ENCODE assay signal across 28 cellular contexts in genomic region chr12:107526555-107527180, GRCh38.
"Had no signal": no experiment of that assay in that cellular context is flagged by ENCODE, and none has a peak within 500 bp of the region (broad histone marks: within the 10 kb centered on the region; RNA-seq: fewer than 3 reads in every experiment).

No MANE protein-coding gene starts in this region.

- DNase-seq: activated CD4-positive, alpha-beta memory T cell treated with anti-CD3 and anti-CD28 coated beads for 36 hours; activated CD4-positive, alpha-beta T cell treated with anti-CD3 and anti-CD28 coated beads, Interleukin-2, amount 10 ng/mL, durations not matched to agents 7 days and 5 days; activated CD4-positive, CD25-positive, alpha-beta regulatory T cell; activated gamma-delta T cell; activated naive CD4-positive, alpha-beta T cell treated with anti-CD3 and anti-CD28 coated beads for 36 hours; activated T-cell treated with anti-CD3 and anti-CD28 coated beads for 4 hours; activated T-cell treated with anti-CD3 and anti-CD28 coated beads, Interleukin-2, amount 50 U/mL, for 48 hours; amygdala; IMR-90; KG1; NCI-H1048; NCI-H1694; NCI-H2029; NCI-H2107; NCI-H345; NCI-H510A treated with DMSO at 0.1 percent for 48 hours; NCI-H774; NK-92 treated with Interleukin-12 subunit alpha and Interleukin-12 subunit beta, amount 100 ng/mL, for 24 hours; OCI-M1; RPMI8226; T-cell; T-helper 2 cell; T1000 had no signal

- H3K4me1 Mint-ChIP-seq: activated CD4-positive, alpha-beta T cell treated with anti-CD3 and anti-CD28 coated beads, Interleukin-2, amount 10 ng/mL, durations not matched to agents 7 days and 5 days; activated T-helper 17 cell treated with anti-CD3 and anti-CD28 coated beads, Interleukin-2, amount 50 U/mL, for 72 hours; brain had no signal

- H3K27ac ChIP-seq: SK-N-MC had no signal

- ATAC-seq: activated T-helper 17 cell treated with anti-CD3 and anti-CD28 coated beads, Interleukin-2, amount 50 U/mL, for 72 hours; Panc1; T-cell had no signal

- H3K27me3 Mint-ChIP-seq: activated CD4-positive, alpha-beta memory T cell treated with anti-CD3 and anti-CD28 coated beads for 36 hours; activated CD4-positive, alpha-beta T cell treated with anti-CD3 and anti-CD28 coated beads, Interleukin-2, amount 10 ng/mL, durations not matched to agents 7 days and 5 days; activated naive CD8-positive, alpha-beta T cell; activated T-helper 17 cell treated with anti-CD3 and anti-CD28 coated beads, Interleukin-2, amount 50 U/mL, for 72 hours; T-cell had no signal

- H3K27ac Mint-ChIP-seq: activated CD4-positive, alpha-beta memory T cell treated with anti-CD3 and anti-CD28 coated beads for 36 hours; activated CD4-positive, alpha-beta T cell treated with anti-CD3 and anti-CD28 coated beads, Interleukin-2, amount 10 ng/mL, durations not matched to agents 7 days and 5 days; activated naive CD4-positive, alpha-beta T cell treated with anti-CD3 and anti-CD28 coated beads for 36 hours; activated T-helper 17 cell treated with anti-CD3 and anti-CD28 coated beads, Interleukin-2, amount 50 U/mL, for 72 hours; brain; T-cell had no signal

- H3K4me3 Mint-ChIP-seq: activated CD4-positive, alpha-beta memory T cell treated with anti-CD3 and anti-CD28 coated beads for 36 hours; activated CD4-positive, alpha-beta T cell treated with anti-CD3 and anti-CD28 coated beads, Interleukin-2, amount 10 ng/mL, durations not matched to agents 7 days and 5 days; activated naive CD4-positive, alpha-beta T cell treated with anti-CD3 and anti-CD28 coated beads for 36 hours; activated naive CD8-positive, alpha-beta T cell; activated T-helper 17 cell treated with anti-CD3 and anti-CD28 coated beads, Interleukin-2, amount 50 U/mL, for 72 hours; brain; T-cell had no signal

- H3K4me3 ChIP-seq: SK-N-MC had no signal
